Comparison of ENCODE assay signal across 8 cellular contexts in genomic region chr22:43811777-43812148, GRCh38. TPM values are rescaled to one million over a fixed set of nuclear protein-coding genes. Genes with fewer than 3 reads are reported as not detected.
A peak's percentile ranks its signal among the peaks of the same experiment; 100 is the strongest.
DNase-seq lines count a peak whose midpoint lies in the region; ATAC-seq and TF ChIP-seq lines count a peak whose summit lies in the region.

No MANE protein-coding gene starts in this region.

- H3K9me3 Mint-ChIP-seq in CD8-positive, alpha-beta T cell, result no peaks in the 10 kb centered on the region

- H3K4me1 ChIP-seq in CD8-positive, alpha-beta T cell (ENCODE audit: insufficient read depth, low read length), result peaks cover 15% of the 10 kb centered on the region
- peaks cover 14% of the 10 kb centered on the region for H3K4me1 ChIP-seq in neuron (ENCODE audit: insufficient read depth, low read length)

- no peaks in the 10 kb centered on the region for H3K36me3 ChIP-seq in CD8-positive, alpha-beta T cell (ENCODE audit: insufficient read depth, low read length)
- peaks cover 3% of the 10 kb centered on the region for H3K36me3 ChIP-seq in neuron (ENCODE audit: insufficient read depth, low read length)

- no peak for TF ChIP-seq CTCF in CD8-positive, alpha-beta T cell (IDR thresholded peaks at IDR 0.05)
- TF ChIP-seq CTCF in HFF-Myc (IDR thresholded peaks at IDR 0.05; ENCODE audit: low read depth, low read length, missing control alignments), result no peak

- H2AFZ ChIP-seq in neuron (ENCODE audit: low read depth, low read length), result peak overlapping the region; percentile 24

- DNase-seq in CD8-positive, alpha-beta T cell, result peak in 1 of 7 experiments; percentile 17
- DNase-seq in HFF-Myc (ENCODE audit: extremely low read depth, low read depth) (no peak), SK-MEL-5 (ENCODE audit: low read depth, low spot score) (peak; percentile 33), erythroblast (lab: John Stamatoyannopoulos, UW) (peak; percentile 58 to 67), GDM1 (lab: John Stamatoyannopoulos, UW) (no peak), NCI-H526 treated with DMSO at 0.1 percent for 48 hours (lab: John Stamatoyannopoulos, UW) (no peak)
- no peak for DNase-seq in stimulated activated CD8-positive, alpha-beta memory T cell treated with anti-CD3 and anti-CD28 coated beads, Interleukin-4, amount 100 ng/mL, for 48 hours

- in situ Hi-C loops in SK-MEL-5 (cut with HindIII; ENCODE audit: low pct_unique_long_range_greater_than_20kb, low sequenced_read_pairs), result no loop called here

- H3K27ac Mint-ChIP-seq in CD8-positive, alpha-beta T cell, result peak overlapping the region; percentile 85

- H3K4me3 Mint-ChIP-seq in CD8-positive, alpha-beta T cell, result peak overlapping the region; percentile 95

- H3K4me1 Mint-ChIP-seq in CD8-positive, alpha-beta T cell (ENCODE audit: low read depth), result peaks cover 27% of the 10 kb centered on the region

- no peaks in the 10 kb centered on the region for H3K9me3 ChIP-seq in CD8-positive, alpha-beta T cell (ENCODE audit: low read length)
- H3K9me3 ChIP-seq in neuron (ENCODE audit: low read length), result no peaks in the 10 kb centered on the region

- H3K36me3 Mint-ChIP-seq in CD8-positive, alpha-beta T cell, result peaks cover 9% of the 10 kb centered on the region

- no peaks in the 10 kb centered on the region for H3K27me3 ChIP-seq in CD8-positive, alpha-beta T cell (ENCODE audit: insufficient read depth, low read length)
- no peaks in the 10 kb centered on the region for H3K27me3 ChIP-seq in neuron (ENCODE audit: insufficient read depth, low read length)

- H3K27ac ChIP-seq in CD8-positive, alpha-beta T cell (ENCODE audit: low read depth, low read length), result peak overlapping the region; percentile 46

- no peak for TF ChIP-seq POLR2A in erythroblast (IDR thresholded peaks at IDR 0.05; ENCODE audit: low read length)

- ATAC-seq in CD8-positive, alpha-beta T cell, result peak; percentile 23

- POLR2A ChIA-PET in CD8-positive, alpha-beta T cell (lab: Charles Lee), result interaction anchor here (0.6 kb wide), 1 partner anchor 203 kb away, joined by 6 read pairs; no protein-coding TSS in a partner anchor

- H3K4me3 ChIP-seq in CD8-positive, alpha-beta T cell (ENCODE audit: low read depth, low read length), result peak overlapping the region; percentile 84
- H3K4me3 ChIP-seq in HFF-Myc (replicated peaks; ENCODE audit: low read depth, low read length) (peak overlapping the region; percentile 87), neuron (ENCODE audit: low read length) (peak overlapping the region; percentile 83)

- intact Hi-C loops in CD8-positive, alpha-beta T cell (cut with DNase I, micrococcal nuclease), result loop anchor here (1.0 to 10.0 kb wide), 4 partner anchors 143 to 813 kb away; partner anchors contain the start of genes SAMM50 (in 2 of the 2) and PARVG (in 1 of the 2)

- CTCF ChIA-PET in CD8-positive, alpha-beta T cell (lab: Charles Lee), result no interaction called here

- peaks cover 2% of the 10 kb centered on the region for H3K27me3 Mint-ChIP-seq in CD8-positive, alpha-beta T cell (ENCODE audit: low read depth)

RNA-seq across cellular contexts. Expression of gene EFCAB6, which starts 0.3 kb away (rescaled TPM):
- total RNA-seq in CD8-positive, alpha-beta T cell, result under 1 TPM in 1 of 2 experiments, not detected in 1; 0.22 TPM
- total RNA-seq in SK-MEL-5 (2014; rRNA removed; shearing (Covaris generic)), result 0.29 and 0.55 TPM in 2 replicates
- polyA plus RNA-seq in SK-MEL-5 (2015; cell fraction: cytosol; rRNA removed), result 0.23 and 1.3 TPM in 2 replicates
- polyA plus RNA-seq in SK-MEL-5 (2015; cell fraction: nucleus; rRNA removed), result 1.3 TPM in 1 of 2 replicates, not detected in the other

RNA-seq across cellular contexts. Expression of gene SULT4A1, which starts 50.5 kb away (rescaled TPM):
- total RNA-seq in CD8-positive, alpha-beta T cell, result not detected
- total RNA-seq in SK-MEL-5 (2014; rRNA removed; shearing (Covaris generic)), result 1.8 and 2.0 TPM in 2 replicates
- polyA plus RNA-seq in SK-MEL-5 (2015; cell fraction: cytosol; rRNA removed), result 3.5 and 4.1 TPM in 2 replicates
- polyA plus RNA-seq in SK-MEL-5 (2015; cell fraction: nucleus; rRNA removed), result 43.0 and 59.2 TPM in 2 replicates

Comparison
In these comparisons a context has a peak if more than half of its experiments do, and no peak if none do; other contexts are left out.
1. DNase-seq: peak in SK-MEL-5 (single experiment) and erythroblast (2 of 2); none in HFF-Myc (single experiment), stimulated activated CD8-positive, alpha-beta memory T cell treated with anti-CD3 and anti-CD28 coated beads, Interleukin-4, amount 100 ng/mL, for 48 hours (single experiment), GDM1 (single experiment) and NCI-H526 treated with DMSO at 0.1 percent for 48 hours (single experiment).
2. Peak in every context shown above with its lines, with median percentiles within 50 percentile points of each other: H3K4me3 ChIP-seq.